In genomic region chr6:144353871-144354314, GRCh38 we compare ENCODE assay signal across 10 cellular contexts.
A peak's percentile ranks its signal among the peaks of the same experiment; 100 is the strongest.
DNase-seq lines count a peak whose midpoint lies in the region; ATAC-seq, FAIRE-seq and TF ChIP-seq lines count a peak whose summit lies in the region.
"Had no signal": no experiment of that assay in that cellular context is flagged by ENCODE, and none has a peak within 500 bp of the region (broad histone marks: within the 10 kb centered on the region; RNA-seq: fewer than 3 reads in every experiment).

No MANE protein-coding gene starts in this region.

- intact Hi-C loops in GM12878 (cut with micrococcal nuclease; ENCODE audit: unreplicated experiment), result loop anchor here (5.0 kb wide), 2 partner anchors 202 to 257 kb away; partner anchors contain the start of genes SF3B5 and STX11
- intact Hi-C loops in uterus (cut with DNase I; ENCODE audit: low total_unique reads), result no loop called here
- intact Hi-C loops in adrenal gland (cut with DNase I), result no loop called here

- no peak for TF ChIP-seq CTCF in GM12878 (IDR thresholded peaks at IDR 0.05 in 2 of 3, conservative IDR thresholded peaks at IDR 0.05 in 1 of 3; ENCODE audit: control insufficient read depth in 2 of 3, extremely low read depth in 1 of 3, insufficient read depth in 1 of 3, low read depth in 3 of 3, low read length in 3 of 3)
- no peak for TF ChIP-seq CTCF in uterus (IDR thresholded peaks at IDR 0.05)
- no peak for TF ChIP-seq CTCF in adrenal gland (IDR thresholded peaks at IDR 0.05)

- in situ Hi-C loops in GM12878 (cut with MboI), result no loop called here

- no peak for DNase-seq in GM12891 (ENCODE audit: insufficient read length, low spot score)
- DNase-seq in GM12878 (ENCODE audit: low read depth, low spot score), result peak; percentile 77
- no peak for DNase-seq in SJCRH30
- DNase-seq in uterus, result no peak
- DNase-seq in adrenal gland, result no peak
- no peak for DNase-seq in AG08396 (ENCODE audit: low spot score)
- DNase-seq: Karpas-422 had no signal

- no TSS peak for BruUV-seq in GM12878 (replicated peaks; lab: Mats Ljungman, UMichigan)

- no peaks in the 10 kb centered on the region for H4K20me1 ChIP-seq in GM12878 (ENCODE audit: control insufficient read depth, insufficient read depth)

- peak overlapping the region; percentile 48; the same call in 1 of the 2 replicates for H3K4me3 ChIP-seq in GM12878
- no peak overlapping the region for H3K4me3 ChIP-seq in SJCRH30
- H3K4me3 ChIP-seq in uterus, result no peak overlapping the region
- H3K4me3 ChIP-seq in adrenal gland, result no peak overlapping the region
- H3K4me3 ChIP-seq: ascending aorta had no signal

- CTCF ChIA-PET in GM12878 (lab: Yijun Ruan, JAX), result interaction anchor here (1.2 to 2.6 kb wide), 2 partner anchors 12 to 106 kb away, joined by 3 to 9 read pairs; no protein-coding TSS in a partner anchor

- H3K36me3 ChIP-seq in GM12878 (ENCODE audit: control insufficient read depth in 2 of 2, insufficient read depth in 2 of 2, low read length in 1 of 2) (no peaks in the 10 kb centered on the region), SJCRH30 (no peaks in the 10 kb centered on the region), uterus (no peaks in the 10 kb centered on the region), adrenal gland (replicated peaks in 1 of 2) (no peaks in the 10 kb centered on the region)
- H3K36me3 ChIP-seq: ascending aorta had no signal

- no peak for TF ChIP-seq POLR2A in GM12891 (IDR thresholded peaks at IDR 0.05; ENCODE audit: low read depth, low read length)
- no peak for TF ChIP-seq POLR2A in GM12878 (IDR thresholded peaks at IDR 0.05; ENCODE audit: low read depth, low read length)
- no peak for TF ChIP-seq POLR2A in uterus (IDR thresholded peaks at IDR 0.05)
- TF ChIP-seq POLR2A in adrenal gland (IDR thresholded peaks at IDR 0.05), result no peak

- TF ChIP-seq RAD21 in GM12878 (IDR thresholded peaks at IDR 0.05; ENCODE audit: insufficient read depth, low read depth, low read length), result no peak

- H3K9ac ChIP-seq in GM12878 (ENCODE audit: control insufficient read depth, insufficient read depth, low read length), result no peak overlapping the region

- RAD21 ChIA-PET in GM12878 (lab: Charles Lee; ENCODE audit: unreplicated experiment), result interaction anchor here (1.0 to 4.4 kb wide), 4 partner anchors 10 to 48 kb away, joined by 3 to 24 read pairs (median 4); no protein-coding TSS in a partner anchor

- SMC1A ChIA-PET in GM12878 (lab: Charles Lee; ENCODE audit: uncharacterized antibody, unreplicated experiment), result interaction anchor here (0.8 to 4.6 kb wide), 9 partner anchors 12 to 384 kb away, joined by 3 to 35 read pairs (median 3); no protein-coding TSS in a partner anchor

- H3K9me3 ChIP-seq in GM12878 (replicated peaks; ENCODE audit: control insufficient read depth, insufficient read depth, low read length) (no peaks in the 10 kb centered on the region), SJCRH30 (replicated peaks) (no peaks in the 10 kb centered on the region), uterus (no peaks in the 10 kb centered on the region), adrenal gland (replicated peaks in 1 of 3) (no peaks in the 10 kb centered on the region)
- H3K9me3 ChIP-seq: ascending aorta had no signal

- peaks cover 68% of the 10 kb centered on the region for H3K79me2 ChIP-seq in GM12878 (ENCODE audit: control insufficient read depth, insufficient read depth, low read length)

- FAIRE-seq in GM12891 (lab: Jason Lieb, UNC), result peak; percentile 98
- peak; percentile 88 for FAIRE-seq in GM12878 (lab: Jason Lieb, UNC)

- peak; percentile 87 to 89 for TF ChIP-seq EP300 in GM12878 (IDR thresholded peaks at IDR 0.05; ENCODE audit: borderline replicate concordance in 1 of 2, control insufficient read depth in 1 of 2, low read depth in 2 of 2, low read length in 2 of 2)

- H3K27ac ChIP-seq in GM12878 (ENCODE audit: control insufficient read depth, insufficient read depth), result peak overlapping the region; percentile 58
- no peak overlapping the region for H3K27ac ChIP-seq in SJCRH30
- H3K27ac ChIP-seq in uterus, result no peak overlapping the region
- no peak overlapping the region for H3K27ac ChIP-seq in adrenal gland
- H3K27ac ChIP-seq: ascending aorta had no signal

- 15% methylated on average over 5 of the region's 5 CpGs for WGBS in GM12878 (ENCODE audit: insufficient coverage, insufficient replicate concordance, low lambda C conversion rate, missing lambda C conversion rate)
- WGBS in adrenal gland, 4 donors, result 79 to 89% (median 88%) methylated on average over 5 of the region's 5 CpGs

- peak overlapping the region; percentile 95 for H3K4me2 ChIP-seq in GM12878 (ENCODE audit: control insufficient read depth, insufficient read depth)

- no peaks in the 10 kb centered on the region for H3K27me3 ChIP-seq in GM12878 (replicated peaks in 1 of 2; ENCODE audit: control insufficient read depth in 2 of 2, insufficient read depth in 2 of 2, low read length in 1 of 2)
- H3K27me3 ChIP-seq in SJCRH30, result no peaks in the 10 kb centered on the region
- no peaks in the 10 kb centered on the region for H3K27me3 ChIP-seq in uterus
- H3K27me3 ChIP-seq in adrenal gland, result no peaks in the 10 kb centered on the region
- H3K27me3 ChIP-seq: ascending aorta had no signal

- peak; percentile 72 for ATAC-seq in GM19397 (IDR thresholded peaks at IDR 0.05; ENCODE audit: unreplicated experiment)
- ATAC-seq in HG03103 (IDR thresholded peaks at IDR 0.05; ENCODE audit: low read depth, unreplicated experiment), result peak; percentile 53
- ATAC-seq in GM12878, result peak; percentile 77

- peaks cover 39% of the 10 kb centered on the region for H3K4me1 ChIP-seq in GM12878 (ENCODE audit: control insufficient read depth, insufficient read depth, low read length)
- H3K4me1 ChIP-seq in SJCRH30, result peaks cover 5% of the 10 kb centered on the region; the same call in 1 of the 2 replicates
- peaks cover 0 to 12% of the 10 kb centered on the region in 2 donors for H3K4me1 ChIP-seq in uterus
- H3K4me1 ChIP-seq in adrenal gland (replicated peaks in 1 of 2), result peaks cover 36% of the 10 kb centered on the region in 2 donors

- H2AFZ ChIP-seq in GM12878 (ENCODE audit: control insufficient read depth, low read depth, low read length), result no peak overlapping the region

- POLR2A ChIA-PET in GM12878 (lab: Charles Lee), result interaction anchor here (0.5 to 1.5 kb wide), 4 partner anchors 12 to 809 kb away, joined by 3 to 5 read pairs (median 4); no protein-coding TSS in a partner anchor

TF ChIP-seq in GM12891, 5 proteins besides CTCF, POLR2A, EP300 and RAD21:
- no peak for TF ChIP-seq POLR2AphosphoS5 (IDR thresholded peaks at IDR 0.05; ENCODE audit: low read depth, low read length)
- no peak for TF ChIP-seq PAX5 (IDR thresholded peaks at IDR 0.05; ENCODE audit: insufficient read depth, low read length, severe bottlenecking)
- TF ChIP-seq POU2F2 (IDR thresholded peaks at IDR 0.05; ENCODE audit: low read depth, low read length), result no peak
- no peak for TF ChIP-seq TAF1 (IDR thresholded peaks at IDR 0.05; ENCODE audit: low read depth, low read length)

TF ChIP-seq in GM12878, 131 proteins besides CTCF, POLR2A, EP300 and RAD21 (continues in another document):
- no peak for TF ChIP-seq NR2C1 (IDR thresholded peaks at IDR 0.05)
- TF ChIP-seq STAT3 (IDR thresholded peaks at IDR 0.05; ENCODE audit: low read depth, low read length), result peak; percentile 25; the same call in 1 of the 2 replicates
- TF ChIP-seq CHD2 (IDR thresholded peaks at IDR 0.05; ENCODE audit: borderline replicate concordance, low read depth, low read length), result peak; percentile 59; the same call in 1 of the 2 replicates
- no peak for TF ChIP-seq SIN3A (IDR thresholded peaks at IDR 0.05; ENCODE audit: low read depth, low read length)
- peak; percentile 35; the same call in 1 of the 2 replicates for TF ChIP-seq CREB1 (IDR thresholded peaks at IDR 0.05; ENCODE audit: low read depth)
- TF ChIP-seq IKZF2 (IDR thresholded peaks at IDR 0.05), result peak; percentile 47 to 55; a peak in 2 of 4 replicates
- no peak for TF ChIP-seq KAT2A (conservative IDR thresholded peaks at IDR 0.05; ENCODE audit: control insufficient read depth, low read depth, low read length)
- TF ChIP-seq RAD51 (IDR thresholded peaks at IDR 0.05), result no peak; the same call in 1 of the 2 replicates
- no peak for TF ChIP-seq SPI1 (IDR thresholded peaks at IDR 0.05; ENCODE audit: borderline replicate concordance, insufficient read depth, low read depth, low read length)
- no peak for TF ChIP-seq TCF7 (IDR thresholded peaks at IDR 0.05; ENCODE audit: borderline replicate concordance)
- TF ChIP-seq ATF2 (IDR thresholded peaks at IDR 0.05; ENCODE audit: low read length), result no peak
- TF ChIP-seq WRNIP1 (IDR thresholded peaks at IDR 0.05; ENCODE audit: borderline replicate concordance, low read depth, low read length), result no peak
- no peak for TF ChIP-seq BCLAF1 (IDR thresholded peaks at IDR 0.05)
